21 cellular contexts compared by ENCODE assay signal in the genomic region with DNA sequence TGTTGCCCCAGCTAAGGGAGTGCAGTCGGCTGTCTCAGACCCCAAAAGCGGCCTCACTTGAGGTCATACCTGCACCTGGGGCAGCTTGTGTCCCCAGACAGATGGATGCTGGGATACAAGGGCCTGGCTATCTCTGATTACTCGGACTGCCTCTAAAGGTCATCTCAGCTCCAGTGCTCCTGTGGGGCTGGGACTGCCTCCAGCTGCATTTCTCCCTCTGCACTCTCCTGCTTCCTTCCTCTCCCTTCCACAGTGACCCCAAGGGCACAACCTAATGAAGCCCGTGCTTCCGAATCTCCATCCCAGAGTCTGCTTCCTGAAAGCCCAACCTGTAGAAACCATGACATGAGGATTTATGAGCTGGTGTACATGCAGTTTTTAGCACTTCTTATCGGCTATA. TPM values are rescaled to one million over a fixed set of nuclear protein-coding genes. Genes with fewer than 3 reads are reported as not detected.
DNase-seq lines count a peak whose midpoint lies in the region; ATAC-seq and TF ChIP-seq lines count a peak whose summit lies in the region.
"Had no signal": no experiment of that assay in that cellular context is flagged by ENCODE, and none has a peak within 500 bp of the region (broad histone marks: within the 10 kb centered on the region; RNA-seq: fewer than 3 reads in every experiment).

No MANE protein-coding gene starts in this region.

- DNase-seq in dorsolateral prefrontal cortex: no peak
- no peak for DNase-seq in NCI-H2227 treated with DMSO at 0.1 percent for 48 hours (lab: John Stamatoyannopoulos, UW)
- DNase-seq in NCI-H226: no peak
- no peak for DNase-seq in stimulated activated naive CD8-positive, alpha-beta T cell treated with anti-CD3 and anti-CD28 coated beads, Interleukin-15, Interleukin-2, amounts not matched to agents 100 U/mL and 50 U/mL, for 24 hours
- DNase-seq: CD4-positive, alpha-beta T cell; COR-L47; DMS79 treated with DMSO at 0.1 percent for 48 hours; MV-4-11; NCI-H1105 treated with DMSO at 0.1 percent for 48 hours; NCI-H2029 treated with DMSO at 0.1 percent for 48 hours; NCI-H524 treated with DMSO at 0.1 percent for 48 hours; NCI-H82; Right ventricle myocardium superior had no signal

- H3K27me3 ChIP-seq in dorsolateral prefrontal cortex: no peaks in the 10 kb centered on the region
- H3K27me3 ChIP-seq in liver (ENCODE audit: control insufficient read depth in 4 of 4, insufficient read depth in 4 of 4, low read length in 3 of 4): no peaks in the 10 kb centered on the region

- intact Hi-C loops in dorsolateral prefrontal cortex (cut with DNase I): no loop called here

- H3K27ac ChIP-seq in angular gyrus (ENCODE audit: low read depth, low read length) (peak overlapping the region; percentile 38), dorsolateral prefrontal cortex (peak overlapping the region in 57 of 59 donors; percentile 8 to 100 (median 98)), liver (ENCODE audit: low read depth in 1 of 2, low read length in 2 of 2) (no peak overlapping the region), temporal lobe (ENCODE audit: low read depth, low read length) (peak overlapping the region; percentile 70)

- no peak for ATAC-seq in stimulated activated naive CD8-positive, alpha-beta T cell treated with anti-CD3 and anti-CD28 coated beads, Interleukin-15, Interleukin-2, amounts not matched to agents 100 U/mL and 50 U/mL, for 24 hours

- WGBS in liver: 69% methylated on average over 6 of the region's 6 CpGs

- no peaks in the 10 kb centered on the region for H3K36me3 ChIP-seq in liver (ENCODE audit: control insufficient read depth in 4 of 4, insufficient read depth in 3 of 4, low read depth in 1 of 4, low read length in 3 of 4)

- TF ChIP-seq CTCF in dorsolateral prefrontal cortex (IDR thresholded peaks at IDR 0.05 in 54 of 56, conservative IDR thresholded peaks at IDR 0.05 in 2 of 56; ENCODE audit: low read depth in 1 of 56, partially characterized antibody in 56 of 56) (no peak), liver (IDR thresholded peaks at IDR 0.05; ENCODE audit: low read depth, low read length, missing input control) (no peak)

- peaks cover 0 to 7% (median 5%) of the 10 kb centered on the region in 4 donors for H3K4me1 ChIP-seq in liver (ENCODE audit: control insufficient read depth in 4 of 4, insufficient read depth in 4 of 4, low read length in 3 of 4)

- H3K9me3 ChIP-seq in liver (ENCODE audit: control insufficient read depth in 4 of 4, low read length in 3 of 4): no peaks in the 10 kb centered on the region

- H3K9ac ChIP-seq in liver (ENCODE audit: low read depth in 1 of 2, low read length in 2 of 2): no peak overlapping the region

- no peak for TF ChIP-seq RAD21 in liver (IDR thresholded peaks at IDR 0.05)

- no peak overlapping the region for H3K4me3 ChIP-seq in dorsolateral prefrontal cortex
- no peak overlapping the region for H3K4me3 ChIP-seq in liver (ENCODE audit: low read depth in 1 of 3, low read length in 3 of 3)

TF ChIP-seq in liver, 16 proteins besides CTCF, POLR2A, EP300 and RAD21:
- TF ChIP-seq NR2F2 (IDR thresholded peaks at IDR 0.05) (peak; percentile 68), FOXA1 (IDR thresholded peaks at IDR 0.05) (no peak), HNF4A (conservative IDR thresholded peaks at IDR 0.05) (no peak), SP1 (IDR thresholded peaks at IDR 0.05) (no peak)

RNA-seq across cellular contexts. Expression of a gene that starts 22.8 kb away (rescaled TPM):
- under 1 TPM in 7 of 120 experiments, not detected in 113; 0.22 to 0.64 (median 0.45) TPM for total RNA-seq in dorsolateral prefrontal cortex
- total RNA-seq in liver: not detected
- not detected for polyA plus RNA-seq in liver
- total RNA-seq in temporal lobe: not detected
- total RNA-seq: CD4-positive, alpha-beta T cell; HT1080; M059J; OCI-LY7; Right ventricle myocardium superior; SK-MEL-5 had no signal
- polyA plus RNA-seq: BJ had no signal

RNA-seq across cellular contexts. Expression of a gene that starts 59.9 kb away (rescaled TPM):
- total RNA-seq in dorsolateral prefrontal cortex: 10 to 100 TPM in 119 of 120 experiments, 1 to 10 TPM in 1; 9.9 to 30.3 (median 15.7) TPM
- 1 to 10 TPM; 1.4 to 3.3 TPM for total RNA-seq in liver
- 1 to 10 TPM in 1 of 2 donors, under 1 TPM in 1; 0.65 to 1.0 TPM for polyA plus RNA-seq in liver
- 17.5 TPM for total RNA-seq in temporal lobe
- total RNA-seq: HT1080, OCI-LY7, SK-MEL-5 had no signal

Comparison
In these comparisons a context has a peak if more than half of its experiments do, and no peak if none do; other contexts are left out.
1. H3K27ac ChIP-seq: peak in angular gyrus (single experiment), dorsolateral prefrontal cortex (57 of 59) and temporal lobe (single experiment); none in liver (0 of 2).